ENCODE assay signal across 1 cellular context in the genomic region with DNA sequence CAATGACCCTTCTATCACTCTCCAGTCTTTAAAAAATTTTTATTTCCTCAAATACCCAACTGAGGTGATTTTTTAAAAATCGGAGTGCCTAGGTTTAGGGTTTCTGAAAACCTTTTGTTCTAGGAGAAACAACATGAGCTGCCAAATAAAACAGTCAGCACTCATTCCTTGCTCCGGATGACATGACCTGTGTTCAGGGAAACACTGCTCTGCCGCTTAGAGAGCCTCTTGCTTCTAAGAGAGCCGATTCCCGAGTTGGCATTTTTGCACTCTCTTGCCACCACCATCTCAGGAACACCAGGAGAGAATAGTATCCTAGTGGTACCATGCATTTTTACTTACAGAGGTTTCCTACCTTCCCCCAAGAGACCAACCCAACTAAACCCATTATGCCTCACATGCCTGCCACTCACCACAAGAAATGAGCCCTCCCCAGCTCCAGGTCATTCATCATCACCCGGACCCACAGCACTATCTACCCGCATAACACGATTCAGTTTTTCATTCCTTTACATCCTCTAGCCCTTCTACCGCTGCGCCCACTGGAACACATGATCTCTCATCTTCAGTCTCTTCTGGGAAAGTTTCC.
A peak's percentile ranks its signal among the peaks of the same experiment; 100 is the strongest.
TF ChIP-seq lines count a peak whose summit lies in the region.

No MANE protein-coding gene starts in this region.

TF ChIP-seq in H1, 55 proteins besides CTCF, POLR2A, EP300 and RAD21:
- TF ChIP-seq MAFK (IDR thresholded peaks at IDR 0.05; ENCODE audit: low read depth, low read length), result peak; percentile 15; the same call in 1 of the 2 replicates
- TF ChIP-seq, protein P1, sequence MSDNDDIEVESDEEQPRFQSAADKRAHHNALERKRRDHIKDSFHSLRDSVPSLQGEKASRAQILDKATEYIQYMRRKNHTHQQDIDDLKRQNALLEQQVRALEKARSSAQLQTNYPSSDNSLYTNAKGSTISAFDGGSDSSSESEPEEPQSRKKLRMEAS (IDR thresholded peaks at IDR 0.05), result no peak
